16 cellular contexts compared by ENCODE assay signal in the genomic region with DNA sequence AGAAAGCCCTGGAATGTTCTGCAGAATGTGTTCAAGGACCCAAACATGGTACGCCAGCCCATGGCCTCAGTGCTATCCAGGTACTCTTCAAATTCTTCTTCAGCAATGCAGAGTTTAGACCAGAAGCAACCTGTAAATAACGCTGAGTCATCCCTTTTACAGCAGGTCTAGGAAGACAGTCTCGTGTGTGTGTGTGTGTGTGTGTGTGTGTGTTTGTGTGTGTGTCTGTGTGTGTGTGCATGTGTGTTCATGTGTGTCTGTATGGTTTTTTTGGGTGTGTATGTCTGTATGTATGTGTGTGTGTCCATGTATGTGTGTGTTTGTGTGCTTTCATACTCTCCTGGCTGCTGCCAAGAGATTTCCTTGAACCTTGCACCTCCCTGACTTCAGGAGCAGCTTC.
"Had no signal": no experiment of that assay in that cellular context is flagged by ENCODE, and none has a peak within 500 bp of the region (broad histone marks: within the 10 kb centered on the region; RNA-seq: fewer than 3 reads in every experiment).

No MANE protein-coding gene starts in this region.

- H3K36me3 ChIP-seq: neutrophil, right atrium auricular region, uterus had no signal

- DNase-seq: activated CD4-positive, alpha-beta T cell treated with anti-CD3 and anti-CD28 coated beads for 48 hours; activated CD8-positive, alpha-beta T cell treated with anti-CD3 and anti-CD28 coated beads for 36 hours; activated effector memory CD4-positive, alpha-beta T cell treated with Interleukin-2 at 50 U/mL for 16 hours; activated T-cell treated with anti-CD3 and anti-CD28 coated beads, Interleukin-2, amount 50 U/mL, for 4 hours; amygdala; effector memory CD4-positive, alpha-beta T cell; naive thymus-derived CD8-positive, alpha-beta T cell; stimulated activated CD4-positive, alpha-beta T cell treated with anti-CD3 and anti-CD28 coated beads, Interleukin-2, amount 100 ng/mL, for 48 hours; T-helper 17 cell; uterus had no signal

- H3K9me3 ChIP-seq: neutrophil, right atrium auricular region, uterus had no signal

- H3K36me3 Mint-ChIP-seq: activated naive CD4-positive, alpha-beta T cell treated with anti-CD3 and anti-CD28 coated beads, Interleukin-2, amount 50 U/mL, for 72 hours; brain; naive thymus-derived CD8-positive, alpha-beta T cell; stimulated activated memory B cell treated with anti-CD40 and anti-IgM and Interleukin-4, amounts not matched to agents 10 μg/mL and 1 μg/mL and 100 μg/mL, for 72 hours had no signal

- H3K9me3 Mint-ChIP-seq: activated CD8-positive, alpha-beta T cell treated with anti-CD3 and anti-CD28 coated beads for 36 hours; activated naive CD4-positive, alpha-beta T cell treated with anti-CD3 and anti-CD28 coated beads, Interleukin-2, amount 50 U/mL, for 72 hours; activated T-cell treated with anti-CD3 and anti-CD28 coated beads, Interleukin-2, amount 50 U/mL, for 4 hours had no signal

- H3K4me3 ChIP-seq: right atrium auricular region, uterus had no signal

- H3K4me1 ChIP-seq: right atrium auricular region, uterus had no signal

- H3K27me3 ChIP-seq: right atrium auricular region, uterus had no signal

- H3K4me3 Mint-ChIP-seq: activated CD8-positive, alpha-beta T cell treated with anti-CD3 and anti-CD28 coated beads for 36 hours; activated T-cell treated with anti-CD3 and anti-CD28 coated beads, Interleukin-2, amount 50 U/mL, for 4 hours; brain; naive thymus-derived CD8-positive, alpha-beta T cell; stimulated activated memory B cell treated with anti-CD40 and anti-IgM and Interleukin-4, amounts not matched to agents 10 μg/mL and 1 μg/mL and 100 μg/mL, for 72 hours; T-helper 17 cell had no signal

- H3K27ac Mint-ChIP-seq: activated CD8-positive, alpha-beta T cell treated with anti-CD3 and anti-CD28 coated beads for 36 hours; activated naive CD4-positive, alpha-beta T cell treated with anti-CD3 and anti-CD28 coated beads, Interleukin-2, amount 50 U/mL, for 72 hours; brain; naive thymus-derived CD8-positive, alpha-beta T cell; stimulated activated memory B cell treated with anti-CD40 and anti-IgM and Interleukin-4, amounts not matched to agents 10 μg/mL and 1 μg/mL and 100 μg/mL, for 72 hours; T-helper 17 cell had no signal

- ATAC-seq: activated CD8-positive, alpha-beta T cell treated with anti-CD3 and anti-CD28 coated beads for 36 hours; activated naive CD4-positive, alpha-beta T cell treated with anti-CD3 and anti-CD28 coated beads, Interleukin-2, amount 50 U/mL, for 72 hours; activated T-cell treated with anti-CD3 and anti-CD28 coated beads, Interleukin-2, amount 50 U/mL, for 4 hours; left lobe of liver; naive thymus-derived CD8-positive, alpha-beta T cell; stimulated activated memory B cell treated with anti-CD40 and anti-IgM and Interleukin-4, amounts not matched to agents 10 μg/mL and 1 μg/mL and 100 μg/mL, for 72 hours; T-helper 17 cell had no signal

- H3K4me1 Mint-ChIP-seq: naive thymus-derived CD8-positive, alpha-beta T cell; stimulated activated memory B cell treated with anti-CD40 and anti-IgM and Interleukin-4, amounts not matched to agents 10 μg/mL and 1 μg/mL and 100 μg/mL, for 72 hours; T-helper 17 cell had no signal

- H3K27ac ChIP-seq: neutrophil, right atrium auricular region, uterus had no signal

- H3K27me3 Mint-ChIP-seq: brain had no signal
